In the genomic region with DNA sequence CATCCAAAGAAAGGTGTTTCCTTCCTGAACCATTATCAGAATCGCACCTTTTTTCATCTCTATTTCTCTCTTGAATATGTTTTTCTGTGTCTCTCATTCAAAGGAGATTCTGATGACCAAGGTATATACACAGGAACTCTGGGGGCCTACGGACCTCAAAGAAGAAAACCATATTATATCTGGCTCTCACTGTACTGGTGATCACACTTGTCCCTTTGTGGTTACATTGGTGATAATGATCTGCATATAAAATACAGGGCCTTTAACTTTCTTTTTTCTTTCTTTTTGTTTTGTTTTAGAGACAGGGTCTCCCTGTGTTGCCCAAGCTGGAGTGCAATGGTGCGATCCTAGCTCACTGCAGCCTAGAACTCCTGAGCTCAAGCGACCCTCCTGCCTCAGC, we compare ENCODE assay signal across 16 cellular contexts.
DNase-seq lines count a peak whose midpoint lies in the region; ATAC-seq and TF ChIP-seq lines count a peak whose summit lies in the region.
"Had no signal": no experiment of that assay in that cellular context is flagged by ENCODE, and none has a peak within 500 bp of the region (broad histone marks: within the 10 kb centered on the region; RNA-seq: fewer than 3 reads in every experiment).

No MANE protein-coding gene starts in this region.

- peak overlapping the region; percentile 6; the same call in 1 of the 2 replicates for H3K27ac ChIP-seq in C4-2B
- peak overlapping the region; percentile 2; the same call in 1 of the 2 replicates for H3K27ac ChIP-seq in RWPE1
- H3K27ac ChIP-seq: BLaER1, GM23248 had no signal

- peak overlapping the region in 4 of 5 donors; percentile 13 to 68 (median 29) for H3K4me3 Mint-ChIP-seq in immature natural killer cell
- no peak overlapping the region for H3K4me3 Mint-ChIP-seq in stimulated activated effector memory CD8-positive, alpha-beta T cell treated with anti-CD3 and anti-CD28 coated beads, Interleukin-12 subunit alpha, Interleukin-12 subunit beta, amount 100 ng/mL, for 72 hours
- H3K4me3 Mint-ChIP-seq in activated naive CD8-positive, alpha-beta T cell treated with anti-CD3 and anti-CD28 coated beads, Interleukin-2, amount 50 U/mL, for 24 hours: no peak overlapping the region

- ATAC-seq in stimulated activated effector memory CD8-positive, alpha-beta T cell treated with anti-CD3 and anti-CD28 coated beads, Interleukin-12 subunit alpha, Interleukin-12 subunit beta, amount 100 ng/mL, for 72 hours: no peak
- no peak for ATAC-seq in HG03280 (IDR thresholded peaks at IDR 0.05; ENCODE audit: unreplicated experiment)
- ATAC-seq in activated naive CD8-positive, alpha-beta T cell treated with anti-CD3 and anti-CD28 coated beads, Interleukin-2, amount 50 U/mL, for 24 hours: no peak
- ATAC-seq: HCT116, HepG2 had no signal

- no peak for TF ChIP-seq CTCF in C4-2B (conservative IDR thresholded peaks at IDR 0.05)
- TF ChIP-seq CTCF in RWPE1 (conservative IDR thresholded peaks at IDR 0.05; ENCODE audit: low read depth): no peak

- H3K9me3 Mint-ChIP-seq in immature natural killer cell: no peaks in the 10 kb centered on the region
- no peaks in the 10 kb centered on the region for H3K9me3 Mint-ChIP-seq in stimulated activated effector memory CD8-positive, alpha-beta T cell treated with anti-CD3 and anti-CD28 coated beads, Interleukin-12 subunit alpha, Interleukin-12 subunit beta, amount 100 ng/mL, for 72 hours
- peaks cover 21% of the 10 kb centered on the region for H3K9me3 Mint-ChIP-seq in activated naive CD8-positive, alpha-beta T cell treated with anti-CD3 and anti-CD28 coated beads, Interleukin-2, amount 50 U/mL, for 24 hours

- peaks cover 0 to 8% (median 2%) of the 10 kb centered on the region in 3 donors for H3K27me3 Mint-ChIP-seq in immature natural killer cell (ENCODE audit: low read depth in 3 of 3)
- H3K27me3 Mint-ChIP-seq in activated naive CD8-positive, alpha-beta T cell treated with anti-CD3 and anti-CD28 coated beads, Interleukin-2, amount 50 U/mL, for 24 hours: no peaks in the 10 kb centered on the region

- H3K27ac Mint-ChIP-seq in immature natural killer cell: peak overlapping the region in 4 of 6 donors; percentile 7 to 38 (median 28)
- peak overlapping the region; percentile 13 for H3K27ac Mint-ChIP-seq in stimulated activated effector memory CD8-positive, alpha-beta T cell treated with anti-CD3 and anti-CD28 coated beads, Interleukin-12 subunit alpha, Interleukin-12 subunit beta, amount 100 ng/mL, for 72 hours
- no peak overlapping the region for H3K27ac Mint-ChIP-seq in activated naive CD8-positive, alpha-beta T cell treated with anti-CD3 and anti-CD28 coated beads, Interleukin-2, amount 50 U/mL, for 24 hours

- CTCF ChIA-PET in RWPE1 (lab: Yijun Ruan, JAX): no interaction called here

- peaks cover 39 to 49% of the 10 kb centered on the region in 2 donors for H3K4me1 Mint-ChIP-seq in immature natural killer cell
- peaks cover 27% of the 10 kb centered on the region for H3K4me1 Mint-ChIP-seq in stimulated activated effector memory CD8-positive, alpha-beta T cell treated with anti-CD3 and anti-CD28 coated beads, Interleukin-12 subunit alpha, Interleukin-12 subunit beta, amount 100 ng/mL, for 72 hours
- peaks cover 40% of the 10 kb centered on the region for H3K4me1 Mint-ChIP-seq in activated naive CD8-positive, alpha-beta T cell treated with anti-CD3 and anti-CD28 coated beads, Interleukin-2, amount 50 U/mL, for 24 hours

- POLR2A ChIA-PET in RWPE1 (lab: Yijun Ruan, JAX; ENCODE audit: low non-redundant PET): no interaction called here

- no peak for DNase-seq in RWPE1 (ENCODE audit: low spot score)
- peak in 2 of 3 donors; percentile 10 to 18 for DNase-seq in immature natural killer cell
- DNase-seq in stimulated activated effector memory CD8-positive, alpha-beta T cell treated with anti-CD3 and anti-CD28 coated beads, Interleukin-12 subunit alpha, Interleukin-12 subunit beta, amount 100 ng/mL, for 72 hours (ENCODE audit: low spot score in 2 of 2): no peak
- no peak for DNase-seq in midbrain (lab: John Stamatoyannopoulos, UW)
- no peak for DNase-seq in activated naive CD8-positive, alpha-beta T cell treated with anti-CD3 and anti-CD28 coated beads, Interleukin-2, amount 50 U/mL, for 24 hours
- DNase-seq: Calu3; CD4-positive, CD25-positive, alpha-beta regulatory T cell; DMS 273 treated with DMSO at 0.1 percent for 48 hours; DMS79; EL; GM23248 had no signal

- H3K36me3 Mint-ChIP-seq in immature natural killer cell: peaks cover 0 to 12% (median 0%) of the 10 kb centered on the region in 3 donors
- no peaks in the 10 kb centered on the region for H3K36me3 Mint-ChIP-seq in stimulated activated effector memory CD8-positive, alpha-beta T cell treated with anti-CD3 and anti-CD28 coated beads, Interleukin-12 subunit alpha, Interleukin-12 subunit beta, amount 100 ng/mL, for 72 hours
- H3K36me3 Mint-ChIP-seq in activated naive CD8-positive, alpha-beta T cell treated with anti-CD3 and anti-CD28 coated beads, Interleukin-2, amount 50 U/mL, for 24 hours (ENCODE audit: low read depth): peaks cover 9% of the 10 kb centered on the region

Comparison
In these comparisons a context has a peak if more than half of its experiments do, and no peak if none do; other contexts are left out.
1. DNase-seq: peak in immature natural killer cell (2 of 3); none in RWPE1 (single experiment), stimulated activated effector memory CD8-positive, alpha-beta T cell treated with anti-CD3 and anti-CD28 coated beads, Interleukin-12 subunit alpha, Interleukin-12 subunit beta, amount 100 ng/mL, for 72 hours (0 of 2), midbrain (single experiment) and activated naive CD8-positive, alpha-beta T cell treated with anti-CD3 and anti-CD28 coated beads, Interleukin-2, amount 50 U/mL, for 24 hours (single experiment).
2. H3K4me3 Mint-ChIP-seq: peak in immature natural killer cell (4 of 5); none in stimulated activated effector memory CD8-positive, alpha-beta T cell treated with anti-CD3 and anti-CD28 coated beads, Interleukin-12 subunit alpha, Interleukin-12 subunit beta, amount 100 ng/mL, for 72 hours (single experiment) and activated naive CD8-positive, alpha-beta T cell treated with anti-CD3 and anti-CD28 coated beads, Interleukin-2, amount 50 U/mL, for 24 hours (single experiment).